17 cellular contexts compared by ENCODE assay signal in genomic region chrX:38847206-38847902, GRCh38.
"Had no signal": no experiment of that assay in that cellular context is flagged by ENCODE, and none has a peak within 500 bp of the region (broad histone marks: within the 10 kb centered on the region; RNA-seq: fewer than 3 reads in every experiment).

No MANE protein-coding gene starts in this region.

- DNase-seq: effector CD8-positive, alpha-beta T cell; heart left ventricle; hippocampal formation; kidney glomerular epithelial cell; left lung; mesendoderm; naive thymus-derived CD8-positive, alpha-beta T cell; posterior cingulate gyrus; right cardiac atrium; stimulated activated CD4-positive, alpha-beta T cell treated with anti-CD3 and anti-CD28 coated beads, Interleukin-2, amount 100 ng/mL, for 48 hours; stimulated activated naive CD4-positive, alpha-beta T cell treated with Interleukin-2 at 50 U/mL for 16 hours; uterus had no signal

- H3K36me3 ChIP-seq: heart left ventricle, left lung, neutrophil, uterus had no signal

- H3K4me3 Mint-ChIP-seq: type B pancreatic cell had no signal

- H3K4me3 ChIP-seq: coronary artery, heart left ventricle, left lung, lung, smooth muscle cell, uterus had no signal

- H3K9me3 ChIP-seq: heart left ventricle, left lung, neutrophil, uterus had no signal

- H3K4me1 ChIP-seq: heart left ventricle, left lung, uterus had no signal

- H3K27ac ChIP-seq: coronary artery, heart left ventricle, left lung, neutrophil, uterus had no signal

- H3K36me3 Mint-ChIP-seq: naive thymus-derived CD8-positive, alpha-beta T cell; type B pancreatic cell had no signal

- H3K27me3 Mint-ChIP-seq: naive thymus-derived CD8-positive, alpha-beta T cell; type B pancreatic cell had no signal

- ATAC-seq: heart left ventricle; left lung; naive thymus-derived CD8-positive, alpha-beta T cell; right cardiac atrium had no signal

- H3K27ac Mint-ChIP-seq: type B pancreatic cell had no signal

- H3K27me3 ChIP-seq: left lung, neutrophil, uterus had no signal

- H3K4me2 ChIP-seq: smooth muscle cell had no signal

- H3K9me3 Mint-ChIP-seq: type B pancreatic cell had no signal
